Comparison of ENCODE assay signal across 20 cellular contexts in genomic region chr5:74665246-74665645, GRCh38.
"Had no signal": no experiment of that assay in that cellular context is flagged by ENCODE, and none has a peak within 500 bp of the region (broad histone marks: within the 10 kb centered on the region; RNA-seq: fewer than 3 reads in every experiment).

No MANE protein-coding gene starts in this region.

- H3K4me3 ChIP-seq: body of pancreas, colonic mucosa, esophagus muscularis mucosa, neural progenitor cell, pancreas, sigmoid colon, tibial nerve had no signal

- H3K9ac ChIP-seq: neural progenitor cell had no signal

- H3K4me1 ChIP-seq: body of pancreas, colonic mucosa, esophagus muscularis mucosa, foreskin keratinocyte, pancreas, sigmoid colon, tibial nerve had no signal

- H3K9me3 ChIP-seq: body of pancreas, colonic mucosa, esophagus muscularis mucosa, pancreas, sigmoid colon, tibial nerve had no signal

- H3K27me3 ChIP-seq: body of pancreas, colonic mucosa, esophagus muscularis mucosa, foreskin keratinocyte, neural progenitor cell, pancreas, sigmoid colon, tibial nerve had no signal

- H2AFZ ChIP-seq: neural progenitor cell had no signal

- DNase-seq: activated CD4-positive, alpha-beta T cell treated with anti-CD3 and anti-CD28 coated beads, Interleukin-2, amount 10 ng/mL, durations not matched to agents 24 days and 14 days; activated CD4-positive, CD25-positive, alpha-beta regulatory T cell; activated CD8-positive, alpha-beta memory T cell treated with anti-CD3 and anti-CD28 coated beads, Interleukin-2, amount 50 U/mL, for 4 hours; activated CD8-positive, alpha-beta T cell treated with anti-CD3 and anti-CD28 coated beads, Interleukin-2, amount 10 ng/mL, durations not matched to agents 7 days and 5 days; activated effector memory CD4-positive, alpha-beta T cell treated with anti-CD3 and anti-CD28 coated beads, Interleukin-2, amount 50 U/mL, for 16 hours; activated T-cell treated with anti-CD3 and anti-CD28 coated beads, Interleukin-2, amount 50 U/mL, for 48 hours; body of pancreas; caudate nucleus; colonic mucosa; effector CD4-positive, alpha-beta T cell; foreskin keratinocyte; glutamatergic neuron; kidney glomerular epithelial cell; pancreas; sigmoid colon; stimulated activated CD4-positive, alpha-beta T cell treated with anti-CD3 and anti-CD28 coated beads, Interleukin-2, amount 100 ng/mL, for 48 hours had no signal

- H3K27ac ChIP-seq: body of pancreas, colonic mucosa, esophagus muscularis mucosa, foreskin keratinocyte, neural progenitor cell, pancreas, sigmoid colon, tibial nerve had no signal

- H3K4me2 ChIP-seq: neural progenitor cell had no signal

- ATAC-seq: activated CD8-positive, alpha-beta T cell treated with anti-CD3 and anti-CD28 coated beads, Interleukin-2, amount 10 ng/mL, durations not matched to agents 7 days and 5 days; body of pancreas; foreskin keratinocyte; stimulated activated memory B cell treated with anti-CD40 and anti-IgM and Interleukin-4, amounts not matched to agents 10 μg/mL and 1 μg/mL and 100 μg/mL, for 72 hours had no signal

- H3K36me3 ChIP-seq: colonic mucosa, esophagus muscularis mucosa, neural progenitor cell, pancreas, sigmoid colon, tibial nerve had no signal
